Comparison of ENCODE assay signal across 8 cellular contexts in the genomic region with DNA sequence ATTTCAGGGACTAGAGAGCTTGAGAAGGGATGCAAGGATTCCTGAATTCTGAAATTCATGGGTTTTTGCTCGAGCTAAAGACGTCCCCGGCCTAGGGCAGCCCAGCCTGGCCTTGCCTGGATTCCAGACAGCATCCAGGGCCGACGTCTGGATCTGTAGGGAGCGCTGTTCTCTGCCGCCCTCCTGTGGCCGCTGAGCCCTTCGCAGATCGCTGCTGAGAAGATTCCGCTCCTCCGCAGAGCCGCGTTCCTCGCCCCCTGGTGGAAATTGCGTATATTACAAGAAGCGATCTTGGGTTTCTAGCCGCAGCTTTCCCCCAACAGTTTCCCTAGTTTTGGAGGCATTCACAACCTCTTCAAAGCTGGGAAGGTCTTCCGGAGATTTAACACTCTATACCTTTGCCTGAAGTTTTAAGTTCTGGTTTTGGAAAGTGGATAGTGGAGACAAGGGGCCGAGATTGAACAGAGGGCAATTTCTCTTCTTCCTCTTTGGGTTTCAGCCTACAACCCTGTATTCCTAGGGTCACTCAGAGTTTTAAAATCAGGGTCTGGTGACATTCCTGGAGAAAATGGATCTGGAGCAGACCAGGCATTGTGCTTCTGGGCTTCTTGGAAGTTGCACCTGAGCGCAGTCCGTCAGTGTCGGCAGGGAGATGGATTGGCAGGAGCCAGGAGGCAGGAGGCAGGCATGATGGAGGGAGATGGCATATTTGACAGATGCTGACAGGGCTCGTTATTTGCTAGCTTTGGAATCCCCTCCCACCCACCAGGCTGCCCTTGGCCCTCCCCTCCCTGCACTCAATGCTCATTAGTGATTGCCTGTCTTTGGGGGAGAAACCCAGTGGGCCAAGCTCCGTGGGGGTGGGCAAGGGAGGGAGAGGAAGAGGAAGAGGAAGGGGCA. TPM values are rescaled to one million over a fixed set of nuclear protein-coding genes. Genes with fewer than 3 reads are reported as not detected.
DNase-seq lines count a peak whose midpoint lies in the region; ATAC-seq and TF ChIP-seq lines count a peak whose summit lies in the region.

No MANE protein-coding gene starts in this region.

- H3K4me3 ChIP-seq in SK-N-SH (ENCODE audit: low read depth in 2 of 2, low read length in 1 of 2) (peak overlapping the region in 1 of 2 experiments; percentile 20; a peak in 1 of 4 replicates), osteoblast (ENCODE audit: insufficient read depth, low read length) (no peak overlapping the region), testis (no peak overlapping the region)

- 0 out of 2 replicates have a peak overlapping the region, but pooled peaks have one; percentile 65 for H2AFZ ChIP-seq in SK-N-SH (ENCODE audit: low read depth)
- H2AFZ ChIP-seq in osteoblast (ENCODE audit: low read length): peak overlapping the region; percentile 85

- peak; percentile 87 for TF ChIP-seq RAD21 in SK-N-SH (IDR thresholded peaks at IDR 0.05; ENCODE audit: low read length)

- H3K27me3 ChIP-seq in SK-N-SH (ENCODE audit: insufficient read depth) (peaks cover 79% of the 10 kb centered on the region), osteoblast (ENCODE audit: insufficient read depth, low read length) (peaks cover 81% of the 10 kb centered on the region), testis (no peaks in the 10 kb centered on the region)

- no peak for TF ChIP-seq POLR2A in testis (IDR thresholded peaks at IDR 0.05)

- H3K27ac ChIP-seq in 22Rv1 (no peak overlapping the region), SK-N-SH (ENCODE audit: low read depth in 2 of 2, low read length in 1 of 2) (no peak overlapping the region), osteoblast (ENCODE audit: low read depth, low read length) (no peak overlapping the region), testis (no peak overlapping the region)

- CTCF ChIA-PET in SK-N-SH (lab: Yijun Ruan, JAX): interaction anchor here (0.6 to 10.2 kb wide), 63 partner anchors 10 to 1132 kb away, joined by 3 to 760 read pairs (median 4); partner anchors contain the start of genes ATP5MC2, CALCOCO1, HOXC10 and HOXC12

- no peaks in the 10 kb centered on the region for H3K9me2 ChIP-seq in SK-N-SH

- DNase-seq in NCI-H1092 (lab: John Stamatoyannopoulos, UW) (peak; percentile 73), SK-N-SH (peak; percentile 92), foreskin melanocyte (peak; percentile 74), osteoblast (ENCODE audit: insufficient read length, low spot score, missing footprints) (peak; percentile 99), testis (peak; percentile 95)
- DNase-seq in activated naive CD4-positive, alpha-beta T cell treated with Interleukin-2 at 50 U/mL for 16 hours: peak; percentile 87

- ATAC-seq in GM18520 (IDR thresholded peaks at IDR 0.05; ENCODE audit: unreplicated experiment): peak; percentile 34

- H3K79me2 ChIP-seq in SK-N-SH (ENCODE audit: insufficient read depth): no peaks in the 10 kb centered on the region
- no peaks in the 10 kb centered on the region for H3K79me2 ChIP-seq in osteoblast (ENCODE audit: insufficient read depth, low read length)

- WGBS in SK-N-SH (ENCODE audit: low lambda C conversion rate): 8% methylated on average over 22 of the region's 25 CpGs
- 3 to 6% methylated on average over 24 to 25 of the region's 25 CpGs for WGBS in testis, 2 donors

- TF ChIP-seq EP300 in SK-N-SH (IDR thresholded peaks at IDR 0.05; ENCODE audit: borderline replicate concordance in 1 of 2, low read depth in 1 of 2, low read length in 1 of 2): no peak

- H3K36me3 ChIP-seq in SK-N-SH (replicated peaks in 1 of 2; ENCODE audit: control insufficient read depth in 1 of 2, insufficient read depth in 2 of 2, low read length in 1 of 2) (no peaks in the 10 kb centered on the region), osteoblast (ENCODE audit: insufficient read depth, low read length) (no peaks in the 10 kb centered on the region), testis (ENCODE audit: low read depth, missing control alignments) (no peaks in the 10 kb centered on the region)

- no peaks in the 10 kb centered on the region for H3F3A ChIP-seq in SK-N-SH (replicated peaks; ENCODE audit: insufficient read depth)

- H4K20me1 ChIP-seq in SK-N-SH (ENCODE audit: insufficient read depth) (no peaks in the 10 kb centered on the region), osteoblast (ENCODE audit: insufficient read depth, low read length) (no peaks in the 10 kb centered on the region)

- POLR2A ChIA-PET in SK-N-SH (lab: Yijun Ruan, JAX): interaction anchor here (0.8 to 1.2 kb wide), 2 partner anchors 19 to 47 kb away, joined by 3 to 5 read pairs; partner anchors contain the start of gene CALCOCO1

- intact Hi-C loops in testis (cut with DNase I; ENCODE audit: low total_unique reads): no loop called here

- H3K9me3 ChIP-seq in SK-N-SH (no peaks in the 10 kb centered on the region), osteoblast (ENCODE audit: low read depth, low read length) (no peaks in the 10 kb centered on the region), testis (no peaks in the 10 kb centered on the region)

- peak; percentile 100 for TF ChIP-seq CTCF in 22Rv1 (IDR thresholded peaks at IDR 0.05)
- peak; percentile 99 for TF ChIP-seq CTCF in SK-N-SH (IDR thresholded peaks at IDR 0.05)
- TF ChIP-seq CTCF in osteoblast (IDR thresholded peaks at IDR 0.05; ENCODE audit: extremely low read depth, low read depth, low read length): peak; percentile 100
- TF ChIP-seq CTCF in testis (IDR thresholded peaks at IDR 0.05): peak; percentile 99 to 100 (median 99)

- H3K4me2 ChIP-seq in SK-N-SH (no peak overlapping the region), osteoblast (ENCODE audit: insufficient read depth, low read length) (peak overlapping the region; percentile 36)

- H3K9ac ChIP-seq in SK-N-SH: no peak overlapping the region

- H3K4me1 ChIP-seq in SK-N-SH (ENCODE audit: control insufficient read depth in 1 of 2, insufficient read depth in 2 of 2, low read depth in 1 of 2, low read length in 1 of 2) (peaks cover 0 to 11% of the 10 kb centered on the region in 2 experiments; a peak in 1 of 4 replicates), osteoblast (ENCODE audit: insufficient read depth, low read length) (peaks cover 14% of the 10 kb centered on the region), testis (peaks cover 12% of the 10 kb centered on the region)

TF ChIP-seq in SK-N-SH, 30 proteins besides CTCF, POLR2A, EP300 and RAD21:
- TF ChIP-seq SMC3 (IDR thresholded peaks at IDR 0.05; ENCODE audit: low read depth, low read length) (peak; percentile 99), CHD2 (IDR thresholded peaks at IDR 0.05; ENCODE audit: low read length, partially characterized antibody) (peak; percentile 67), RCOR1 (IDR thresholded peaks at IDR 0.05; ENCODE audit: low read length) (peak; percentile 44; the same call in 1 of the 2 replicates), RFX5 (IDR thresholded peaks at IDR 0.05; ENCODE audit: low read length) (0 out of 2 replicates have a peak, but pooled peaks have one; percentile 36), FOXM1 (IDR thresholded peaks at IDR 0.05; ENCODE audit: low read depth) (no peak)

RNA-seq across cellular contexts. Expression of gene CISTR, which starts 4.9 kb away (rescaled TPM):
- polyA plus RNA-seq in SK-N-SH (2012; rRNA removed): not detected in 2 replicates
- not detected in 2 replicates for polyA plus RNA-seq in SK-N-SH (2012; cell fraction: cytosol; rRNA removed)
- not detected in 2 replicates for polyA plus RNA-seq in SK-N-SH (2012; cell fraction: nucleus; rRNA removed)
- not detected in 2 replicates for total RNA-seq in osteoblast
- not detected for total RNA-seq in testis
- polyA plus RNA-seq in testis (ENCODE audit: insufficient read depth, low read depth, low replicate concordance): not detected

RNA-seq across cellular contexts. Expression of gene CALCOCO1, which starts 19.6 kb away (rescaled TPM):
- 72.1 and 130 TPM in 2 replicates for polyA plus RNA-seq in SK-N-SH (2012; rRNA removed)
- polyA plus RNA-seq in SK-N-SH (2012; cell fraction: cytosol; rRNA removed): 43.0 and 60.7 TPM in 2 replicates
- polyA plus RNA-seq in SK-N-SH (2012; cell fraction: nucleus; rRNA removed): 261 and 365 TPM in 2 replicates
- 167 and 174 TPM in 2 replicates for total RNA-seq in osteoblast
- total RNA-seq in testis: 100 to 1,000 TPM; 120 to 167 TPM
- polyA plus RNA-seq in testis (ENCODE audit: insufficient read depth, low read depth, low replicate concordance): 121 TPM
